ENCODE assay signal across 15 cellular contexts in genomic region chr17:73323622-73324455, GRCh38. TPM values are rescaled to one million over a fixed set of nuclear protein-coding genes. Genes with fewer than 3 reads are reported as not detected.
DNase-seq lines count a peak whose midpoint lies in the region; ATAC-seq, FAIRE-seq and TF ChIP-seq lines count a peak whose summit lies in the region.
"Had no signal": no experiment of that assay in that cellular context is flagged by ENCODE, and none has a peak within 500 bp of the region (broad histone marks: within the 10 kb centered on the region; RNA-seq: fewer than 3 reads in every experiment).

No MANE protein-coding gene starts in this region.

- CTCF ChIA-PET in RWPE1 (lab: Yijun Ruan, JAX), result interaction anchor here (0.6 to 0.7 kb wide), 2 partner anchors 26 to 68 kb away, joined by 3 to 5 read pairs; no protein-coding TSS in a partner anchor

- no peak overlapping the region for H3K27ac ChIP-seq in BLaER1 treated with 17β-estradiol and CSF1 and Interleukin-3, amounts not matched to agents 10 nM and 100 nM
- H3K27ac ChIP-seq in RWPE1 (peak overlapping the region; percentile 80), fibroblast of lung (ENCODE audit: insufficient read depth, low read length) (no peak overlapping the region)
- H3K27ac ChIP-seq: lower lobe of right lung had no signal

- H3K27me3 ChIP-seq in BLaER1 treated with 17β-estradiol and CSF1 and Interleukin-3, amounts not matched to agents 10 nM and 100 nM, result no peaks in the 10 kb centered on the region
- peaks cover 3% of the 10 kb centered on the region for H3K27me3 ChIP-seq in fibroblast of lung (ENCODE audit: control insufficient read depth, insufficient read depth, low read length)

- peaks cover 8 to 25% (median 22%) of the 10 kb centered on the region in 10 experiments; a peak in 17 of 20 replicates for H3K4me1 ChIP-seq in BLaER1 treated with 17β-estradiol and CSF1 and Interleukin-3, amounts not matched to agents 10 nM and 100 nM
- peaks cover 5% of the 10 kb centered on the region for H3K4me1 ChIP-seq in fibroblast of lung (ENCODE audit: control insufficient read depth, extremely low read depth, insufficient read depth, low read length)
- H3K4me1 ChIP-seq: lower lobe of right lung had no signal

- no peak overlapping the region for H3K4me3 ChIP-seq in BLaER1 treated with 17β-estradiol and CSF1 and Interleukin-3, amounts not matched to agents 10 nM and 100 nM
- no peak overlapping the region for H3K4me3 ChIP-seq in fibroblast of lung (replicated peaks in 1 of 4; ENCODE audit: control extremely low read depth in 1 of 4, insufficient read depth in 1 of 4, low read depth in 3 of 4, low read length in 4 of 4)
- H3K4me3 ChIP-seq: lower lobe of right lung had no signal

- peaks cover 0 to 5% (median 0%) of the 10 kb centered on the region in 11 experiments; a peak in 2 of 22 replicates for H3K9me3 ChIP-seq in BLaER1 treated with 17β-estradiol and CSF1 and Interleukin-3, amounts not matched to agents 10 nM and 100 nM (replicated peaks in 1 of 11)
- H3K9me3 ChIP-seq in fibroblast of lung (ENCODE audit: control insufficient read depth, insufficient read depth, low read depth, low read length), result no peaks in the 10 kb centered on the region
- H3K9me3 ChIP-seq: lower lobe of right lung had no signal

- H2AFZ ChIP-seq in fibroblast of lung (ENCODE audit: low read length), result no peak overlapping the region

- DNase-seq in RWPE1 (ENCODE audit: low spot score) (no peak), fibroblast of lung (ENCODE audit: low read depth in 2 of 2) (peak in 1 of 2 donors; percentile 53), omental fat pad (ENCODE audit: low spot score) (no peak), H54 (ENCODE audit: insufficient read length, low spot score) (no peak), GM19239 (ENCODE audit: insufficient read length, low spot score) (no peak)
- DNase-seq in activated CD4-positive, alpha-beta T cell treated with anti-CD3 and anti-CD28 coated beads for 48 hours, result no peak
- DNase-seq: activated B cell treated with CpG ODN at 0.5 μM for 24 hours, activated T-cell treated with anti-CD3 and anti-CD28 coated beads for 4 hours, EL, KG1, lower lobe of right lung, NCI-H1694, NCI-H82 had no signal

- no peak for TF ChIP-seq CTCF in RWPE1 (conservative IDR thresholded peaks at IDR 0.05; ENCODE audit: low read depth)
- no peak for TF ChIP-seq CTCF in fibroblast of lung (conservative IDR thresholded peaks at IDR 0.05 in 1 of 2, IDR thresholded peaks at IDR 0.05 in 1 of 2; ENCODE audit: low read depth in 1 of 2, low read length in 2 of 2)
- no peak for TF ChIP-seq CTCF in omental fat pad (IDR thresholded peaks at IDR 0.05)

- TF ChIP-seq POLR2A in H54 (IDR thresholded peaks at IDR 0.05; ENCODE audit: low read depth, low read length), result no peak

- no peak overlapping the region for H3K9ac ChIP-seq in BLaER1 treated with 17β-estradiol and CSF1 and Interleukin-3, amounts not matched to agents 10 nM and 100 nM
- H3K9ac ChIP-seq in fibroblast of lung (ENCODE audit: insufficient read depth, low read length), result no peak overlapping the region

- H4K20me1 ChIP-seq in BLaER1 treated with 17β-estradiol and CSF1 and Interleukin-3, amounts not matched to agents 10 nM and 100 nM, result no peaks in the 10 kb centered on the region
- H4K20me1 ChIP-seq in fibroblast of lung (ENCODE audit: control insufficient read depth, extremely low read depth, insufficient read depth, low read length), result no peaks in the 10 kb centered on the region

- FAIRE-seq in H54 (lab: Jason Lieb, UNC) (no peak), GM19239 (lab: Jason Lieb, UNC) (no peak)

- no peaks in the 10 kb centered on the region for H3K79me2 ChIP-seq in fibroblast of lung (ENCODE audit: control insufficient read depth, insufficient read depth, low read length)

- H3K36me3 ChIP-seq in BLaER1 treated with 17β-estradiol and CSF1 and Interleukin-3, amounts not matched to agents 10 nM and 100 nM, result no peaks in the 10 kb centered on the region
- H3K36me3 ChIP-seq in fibroblast of lung (ENCODE audit: control insufficient read depth, insufficient read depth, low read length), result no peaks in the 10 kb centered on the region
- H3K36me3 ChIP-seq: lower lobe of right lung had no signal

- ATAC-seq in omental fat pad (ENCODE audit: low FRiP score) (peak; percentile 38), HG03439 (IDR thresholded peaks at IDR 0.05; ENCODE audit: unreplicated experiment) (no peak)
- ATAC-seq: lower lobe of right lung had no signal

- POLR2A ChIA-PET in RWPE1 (lab: Yijun Ruan, JAX; ENCODE audit: low non-redundant PET), result interaction anchor here (0.6 kb wide), 1 partner anchor 879 kb away, joined by 3 read pairs; the partner anchor contains the start of gene RPL38

- peak overlapping the region in 7 of 11 experiments; percentile 35 to 72 (median 61); a peak in 11 of 22 replicates for H3K4me2 ChIP-seq in BLaER1 treated with 17β-estradiol and CSF1 and Interleukin-3, amounts not matched to agents 10 nM and 100 nM
- peak overlapping the region; percentile 8 for H3K4me2 ChIP-seq in fibroblast of lung (ENCODE audit: extremely low read depth, insufficient read depth, low read length)

RNA-seq across cellular contexts. Expression of gene CDC42EP4, which starts 12.0 kb away (rescaled TPM):
- total RNA-seq in fibroblast of lung (31.3 and 34.2 TPM in 2 replicates), omental fat pad (100 to 1,000 TPM; 137 to 224 (median 181) TPM)
- 16.9 and 20.9 TPM in 2 replicates for polyA plus RNA-seq in fibroblast of lung
- polyA plus RNA-seq in fibroblast of lung (2012), result 24.2 and 28.9 TPM in 2 replicates
- polyA minus RNA-seq in fibroblast of lung (ENCODE audit: low replicate concordance), result 33.7 and 42.3 TPM in 2 replicates
